ENCODE assay signal across 16 cellular contexts in genomic region chr10:24916365-24916764, GRCh38. TPM values are rescaled to one million over a fixed set of nuclear protein-coding genes. Genes with fewer than 3 reads are reported as not detected.
"Had no signal": no experiment of that assay in that cellular context is flagged by ENCODE, and none has a peak within 500 bp of the region (broad histone marks: within the 10 kb centered on the region; RNA-seq: fewer than 3 reads in every experiment).

No MANE protein-coding gene starts in this region.

- H3K9me3 ChIP-seq: body of pancreas, esophagus muscularis mucosa, transverse colon, vagina had no signal

- H3K27ac ChIP-seq: body of pancreas, esophagus muscularis mucosa, transverse colon, vagina had no signal

- H3K27me3 ChIP-seq: body of pancreas, esophagus muscularis mucosa, transverse colon, vagina had no signal

- H3K4me1 ChIP-seq: body of pancreas had no signal

- H3K4me3 ChIP-seq: body of pancreas, coronary artery, esophagus muscularis mucosa, transverse colon, vagina had no signal

- H3K36me3 ChIP-seq: esophagus muscularis mucosa, transverse colon, vagina had no signal

- DNase-seq: activated B cell treated with CpG ODN at 0.5 μM for 24 hours; activated effector memory CD4-positive, alpha-beta T cell treated with Interleukin-2 at 50 U/mL for 16 hours; amygdala; body of pancreas; caudate nucleus; hippocampal formation; left ventricle myocardium superior; naive thymus-derived CD8-positive, alpha-beta T cell; posterior cingulate gyrus; retina; stimulated activated naive CD4-positive, alpha-beta T cell; T-helper 2 cell; transverse colon had no signal

RNA-seq across cellular contexts. Expression of gene PRTFDC1, which starts 36.0 kb away (rescaled TPM):
- total RNA-seq: activated B cell treated with CpG ODN at 0.5 μM for 24 hours had no signal
